8 cellular contexts compared by ENCODE assay signal in genomic region chr20:53652090-53652858, GRCh38. TPM values are rescaled to one million over a fixed set of nuclear protein-coding genes. Genes with fewer than 3 reads are reported as not detected.
DNase-seq lines count a peak whose midpoint lies in the region; ATAC-seq and TF ChIP-seq lines count a peak whose summit lies in the region.

No MANE protein-coding gene starts in this region.

- peak overlapping the region; percentile 56 for H3K4me2 ChIP-seq in DND-41 (ENCODE audit: insufficient read depth, low read length)

- H3K4me3 ChIP-seq in DND-41 (ENCODE audit: low read depth in 1 of 2, low read length in 2 of 2) (peak overlapping the region in 1 of 2 experiments; percentile 10; a peak in 2 of 4 replicates), left lung (no peak overlapping the region), uterus (no peak overlapping the region)

- H3K27ac ChIP-seq in DND-41 (ENCODE audit: low read length) (peak overlapping the region; percentile 78), left lung (peak overlapping the region; percentile 42 to 49), uterus (peak overlapping the region; percentile 46 to 61)

- no peak for TF ChIP-seq POLR2A in uterus (IDR thresholded peaks at IDR 0.05)

- H3K9me3 ChIP-seq in DND-41 (ENCODE audit: insufficient read depth, low read length, severe bottlenecking), result no peaks in the 10 kb centered on the region
- no peaks in the 10 kb centered on the region for H3K9me3 ChIP-seq in left lung
- no peaks in the 10 kb centered on the region for H3K9me3 ChIP-seq in uterus

- peak overlapping the region; percentile 48 for H3K9ac ChIP-seq in DND-41 (ENCODE audit: low read depth, low read length)

- TF ChIP-seq CTCF in DND-41 (IDR thresholded peaks at IDR 0.05; ENCODE audit: borderline replicate concordance, extremely low read depth, low read length, poor library complexity, severe bottlenecking) (no peak), left lung (IDR thresholded peaks at IDR 0.05) (no peak), uterus (IDR thresholded peaks at IDR 0.05) (no peak)

- no peaks in the 10 kb centered on the region for H4K20me1 ChIP-seq in DND-41 (ENCODE audit: insufficient read depth, low read length)

- DNase-seq in DND-41 (no peak), SW480 (ENCODE audit: low spot score) (peak; percentile 40), left lung (no peak), uterus (no peak), iPS-NIHi11 (ENCODE audit: low spot score) (no peak)
- DNase-seq in stimulated activated CD4-positive, alpha-beta T cell treated with anti-CD3 and anti-CD28 coated beads, Interleukin-15, amount 100 ng/mL, for 24 hours, result no peak

- no peaks in the 10 kb centered on the region for H3K79me2 ChIP-seq in DND-41 (ENCODE audit: insufficient read depth, low read length)

- no peaks in the 10 kb centered on the region for H3K27me3 ChIP-seq in DND-41 (ENCODE audit: insufficient read depth, low read length, poor library complexity)
- H3K27me3 ChIP-seq in left lung, result no peaks in the 10 kb centered on the region
- H3K27me3 ChIP-seq in uterus, result no peaks in the 10 kb centered on the region

- ATAC-seq in DND-41 (ENCODE audit: insufficient read depth, low read depth), result peak; percentile 79
- peak; percentile 74 for ATAC-seq in GM19395 (IDR thresholded peaks at IDR 0.05; ENCODE audit: unreplicated experiment)
- ATAC-seq in HG03280 (IDR thresholded peaks at IDR 0.05; ENCODE audit: unreplicated experiment), result peak; percentile 74
- ATAC-seq in left lung, result peak; percentile 59

- intact Hi-C loops in left lung (cut with DNase I), result no loop called here
- intact Hi-C loops in uterus (cut with DNase I; ENCODE audit: low total_unique reads), result no loop called here

- H2AFZ ChIP-seq in DND-41 (ENCODE audit: low read depth, low read length), result peak overlapping the region; percentile 75

- no peaks in the 10 kb centered on the region for H3K36me3 ChIP-seq in DND-41 (ENCODE audit: insufficient read depth, low read length)
- H3K36me3 ChIP-seq in left lung, result no peaks in the 10 kb centered on the region
- no peaks in the 10 kb centered on the region for H3K36me3 ChIP-seq in uterus

- peaks cover 26% of the 10 kb centered on the region for H3K4me1 ChIP-seq in DND-41 (ENCODE audit: insufficient read depth, low read length)
- peaks cover 32 to 48% of the 10 kb centered on the region in 2 donors for H3K4me1 ChIP-seq in left lung
- H3K4me1 ChIP-seq in uterus, result no peaks in the 10 kb centered on the region

RNA-seq across cellular contexts. Expression of gene ZNF217, which starts 58.6 kb away (rescaled TPM):
- total RNA-seq in left lung (10 to 100 TPM; 23.6 to 35.4 TPM), uterus (10 to 100 TPM in 3 of 4 donors, 1 to 10 TPM in 1; 7.4 to 37.8 (median 18.4) TPM)
